ENCODE assay signal across 6 cellular contexts in genomic region chr11:61479360-61480058, GRCh38. TPM values are rescaled to one million over a fixed set of nuclear protein-coding genes. Genes with fewer than 3 reads are reported as not detected.
"Had no signal": no experiment of that assay in that cellular context is flagged by ENCODE, and none has a peak within 500 bp of the region (broad histone marks: within the 10 kb centered on the region; RNA-seq: fewer than 3 reads in every experiment).

No MANE protein-coding gene starts in this region.

RNA-seq across cellular contexts. Expression of gene LRRC10B, which starts 29.0 kb away (rescaled TPM):
- total RNA-seq: naive thymus-derived CD8-positive, alpha-beta T cell; natural killer cell treated with Interleukin-12 subunit alpha and Interleukin-12 subunit beta and Interleukin-15 and Interleukin-18, amount 100 ng/mL, for 72 hours; osteocyte; pulmonary artery endothelial cell; skeletal muscle tissue; urinary bladder had no signal
- polyA plus RNA-seq: naive thymus-derived CD8-positive, alpha-beta T cell had no signal
